27 cellular contexts compared by ENCODE assay signal in genomic region chr2:67564076-67564475, GRCh38.
A peak's percentile ranks its signal among the peaks of the same experiment; 100 is the strongest.
DNase-seq lines count a peak whose midpoint lies in the region; ATAC-seq and TF ChIP-seq lines count a peak whose summit lies in the region.
"Had no signal": no experiment of that assay in that cellular context is flagged by ENCODE, and none has a peak within 500 bp of the region (broad histone marks: within the 10 kb centered on the region; RNA-seq: fewer than 3 reads in every experiment).

No MANE protein-coding gene starts in this region.

- intact Hi-C loops in IMR-90 (cut with micrococcal nuclease): no loop called here

- no peak overlapping the region for H3K9ac ChIP-seq in IMR-90 (ENCODE audit: low read depth, low read length)

- H3K9me1 ChIP-seq in IMR-90 (ENCODE audit: insufficient read depth, low read length): peaks cover 16% of the 10 kb centered on the region

- H3K23ac ChIP-seq in IMR-90 (ENCODE audit: low read depth, low read length): peak overlapping the region; percentile 77; the same call in 1 of the 2 replicates

- H4K5ac ChIP-seq in IMR-90 (ENCODE audit: low read depth, low read length): peak overlapping the region; percentile 75

- peak overlapping the region; percentile 95 for H2AK5ac ChIP-seq in IMR-90 (ENCODE audit: low read depth, low read length)

- peak overlapping the region; percentile 81 for H2AK9ac ChIP-seq in IMR-90 (replicated peaks; ENCODE audit: low read depth, low read length, poor library complexity)

- H3K27ac ChIP-seq in IMR-90 (ENCODE audit: insufficient read depth, low read length): peak overlapping the region; percentile 68
- H3K27ac ChIP-seq in lung (ENCODE audit: low read depth in 1 of 2, low read length in 1 of 2): no peak overlapping the region
- H3K27ac ChIP-seq: ascending aorta, ovary, suprapubic skin had no signal

- H3K4me1 ChIP-seq in IMR-90 (ENCODE audit: control insufficient read depth, insufficient read depth, low read length) (peaks cover 22% of the 10 kb centered on the region), lung (ENCODE audit: control insufficient read depth in 2 of 2, insufficient read depth in 2 of 2, low read length in 2 of 2) (peaks cover 0 to 13% of the 10 kb centered on the region in 2 donors)
- H3K4me1 ChIP-seq: suprapubic skin had no signal

- DNase-seq in AG09309 (ENCODE audit: low read depth) (peak; percentile 27), IMR-90 (peak; percentile 77), choroid plexus epithelial cell (ENCODE audit: low read depth) (peak; percentile 38), lung (ENCODE audit: low spot score) (no peak), SKM-1 treated with dmso at 0.1 percent for 144 hours (lab: John Stamatoyannopoulos, UW; ENCODE audit: unreplicated experiment) (no peak), NCI-H2196 (lab: John Stamatoyannopoulos, UW; ENCODE audit: unreplicated experiment) (no peak)
- DNase-seq: activated CD4-positive, alpha-beta T cell treated with anti-CD3 and anti-CD28 coated beads for 4 hours; activated naive CD4-positive, alpha-beta T cell treated with anti-CD3 and anti-CD28 coated beads, Interleukin-2, amount 50 U/mL, for 16 hours; CD4-positive, alpha-beta memory T cell; effector memory CD4-positive, alpha-beta T cell; GF-D8; heart right ventricle; Kasumi-1; left colon; midbrain; natural killer cell; NCI-H1092 treated with DMSO at 0.1 percent for 48 hours; NCI-H2029 treated with DMSO at 0.1 percent for 48 hours; NCI-H82; ovary; right cardiac atrium; SHP77; stimulated activated CD8-positive, alpha-beta memory T cell treated with anti-CD3 and anti-CD28 coated beads, Interleukin-4, amount 100 ng/mL, for 48 hours had no signal

- ATAC-seq in IMR-90 (ENCODE audit: low read depth) (peak; percentile 13; the same call in 1 of the 2 replicates), lung (ENCODE audit: insufficient read depth, low FRiP score) (peak; percentile 28), GM21528 (IDR thresholded peaks at IDR 0.05; ENCODE audit: low FRiP score, unreplicated experiment) (no peak), HG02759 (IDR thresholded peaks at IDR 0.05; ENCODE audit: unreplicated experiment) (no peak)
- ATAC-seq: heart right ventricle, left colon, natural killer cell, right cardiac atrium had no signal

- H3K4me3 ChIP-seq in AG09309 (ENCODE audit: control insufficient read depth, low read depth, low read length): no peak overlapping the region
- no peak overlapping the region for H3K4me3 ChIP-seq in IMR-90 (ENCODE audit: insufficient read depth, low read depth, low read length)
- no peak overlapping the region for H3K4me3 ChIP-seq in choroid plexus epithelial cell (ENCODE audit: low read depth, low read length)
- no peak overlapping the region for H3K4me3 ChIP-seq in lung
- H3K4me3 ChIP-seq: ascending aorta, heart right ventricle, ovary, suprapubic skin had no signal

- H3K56ac ChIP-seq in IMR-90 (ENCODE audit: extremely low read depth, insufficient read depth, low read length): no peak overlapping the region

- dilution Hi-C loops in IMR-90 (cut with HindIII; ENCODE audit: low sequenced_read_pairs, unreplicated experiment): no loop called here

- BruUV-seq in IMR-90 (replicated peaks; lab: Mats Ljungman, UMichigan): no TSS peak

- peak overlapping the region; percentile 87 for H3K14ac ChIP-seq in IMR-90 (replicated peaks; ENCODE audit: low read depth, low read length)

- TF ChIP-seq RAD21 in IMR-90 (IDR thresholded peaks at IDR 0.05; ENCODE audit: low read length): no peak; the same call in 1 of the 2 replicates

- in situ Hi-C loops in IMR-90 (cut with MboI; ENCODE audit: low sequenced_read_pairs): no loop called here

- peak overlapping the region; percentile 87 for H3K4ac ChIP-seq in IMR-90 (ENCODE audit: low read depth, low read length)

- CTCF ChIA-PET in IMR-90 (lab: Yijun Ruan, JAX): no interaction called here

- peak overlapping the region; percentile 99; the same call in 2 of the 3 replicates for H2BK15ac ChIP-seq in IMR-90 (ENCODE audit: low read depth, low read length)

- peak overlapping the region; percentile 66 for H2AFZ ChIP-seq in IMR-90 (replicated peaks; ENCODE audit: low read length, poor library complexity)

- H3K9me3 ChIP-seq in IMR-90 (ENCODE audit: control insufficient read depth, insufficient read depth, low read length) (no peaks in the 10 kb centered on the region), lung (ENCODE audit: control insufficient read depth in 2 of 2, insufficient read depth in 1 of 2, low read length in 1 of 2) (no peaks in the 10 kb centered on the region)
- H3K9me3 ChIP-seq: ascending aorta, heart right ventricle, ovary, suprapubic skin had no signal

- peak overlapping the region; percentile 93 for H3K18ac ChIP-seq in IMR-90 (ENCODE audit: low read depth, low read length)

- peaks cover 0 to 9% of the 10 kb centered on the region in 2 experiments; a peak in 1 of 4 replicates for H3K79me1 ChIP-seq in IMR-90 (ENCODE audit: low read depth in 1 of 2, low read length in 2 of 2)

- peak overlapping the region; percentile 88; the same call in 1 of the 2 replicates for H2BK20ac ChIP-seq in IMR-90 (ENCODE audit: low read depth, low read length)

- peak overlapping the region; percentile 76; the same call in 1 of the 2 replicates for H4K91ac ChIP-seq in IMR-90 (ENCODE audit: insufficient read depth, low read depth, low read length)

- peak overlapping the region; percentile 50; the same call in 1 of the 2 replicates for H3K4me2 ChIP-seq in IMR-90 (ENCODE audit: low read depth, low read length)

- no CpG with 5 or more reads among the region's 3 CpGs for WGBS in IMR-90 (ENCODE audit: extremely low coverage in 2 of 2, insufficient read length in 1 of 2), 2 experiments
- WGBS in lung, 2 donors: 70 to 80% methylated on average over 3 of the region's 3 CpGs

- no peaks in the 10 kb centered on the region for H3K36me3 ChIP-seq in IMR-90 (ENCODE audit: control insufficient read depth, insufficient read depth, low read length)
- H3K36me3 ChIP-seq in lung (ENCODE audit: control insufficient read depth in 2 of 2, insufficient read depth in 2 of 2, low read length in 2 of 2): no peaks in the 10 kb centered on the region
- H3K36me3 ChIP-seq: ascending aorta, heart right ventricle, ovary, suprapubic skin had no signal

- no peaks in the 10 kb centered on the region for H4K20me1 ChIP-seq in IMR-90 (ENCODE audit: insufficient read depth, low read length)

- no peak for TF ChIP-seq POLR2A in IMR-90 (IDR thresholded peaks at IDR 0.05; ENCODE audit: low read depth, low read length)

- peak overlapping the region; percentile 88 for H2BK5ac ChIP-seq in IMR-90 (ENCODE audit: low read depth, low read length, poor library complexity, severe bottlenecking)

- H3K27me3 ChIP-seq in IMR-90 (ENCODE audit: control insufficient read depth, insufficient read depth, low read length) (no peaks in the 10 kb centered on the region), lung (ENCODE audit: control insufficient read depth, insufficient read depth) (no peaks in the 10 kb centered on the region)
- H3K27me3 ChIP-seq: ascending aorta, heart right ventricle, ovary, suprapubic skin had no signal

- POLR2A ChIA-PET in IMR-90 (lab: Charles Lee; ENCODE audit: unreplicated experiment): no interaction called here

- H4K8ac ChIP-seq in IMR-90 (ENCODE audit: low read depth in 2 of 2, low read length in 2 of 2): peak overlapping the region; percentile 68 to 84

- peak overlapping the region; percentile 93 for H2BK120ac ChIP-seq in IMR-90 (ENCODE audit: low read depth, low read length)

- TF ChIP-seq CTCF in AG09309 (IDR thresholded peaks at IDR 0.05; ENCODE audit: control insufficient read depth, insufficient read depth, low read depth, low read length, missing control alignments) (no peak), IMR-90 (conservative IDR thresholded peaks at IDR 0.05; ENCODE audit: low read depth, low read length) (no peak), choroid plexus epithelial cell (conservative IDR thresholded peaks at IDR 0.05; ENCODE audit: low read depth, low read length) (no peak), lung (IDR thresholded peaks at IDR 0.05; ENCODE audit: control extremely low read depth, extremely low read depth) (no peak)

TF ChIP-seq in IMR-90, 13 proteins besides CTCF, POLR2A, EP300 and RAD21:
- TF ChIP-seq FOS (IDR thresholded peaks at IDR 0.05; ENCODE audit: low read depth, low read length) (peak; percentile 78), CEBPB (IDR thresholded peaks at IDR 0.05; ENCODE audit: low read depth, low read length) (peak; percentile 80), MAZ (IDR thresholded peaks at IDR 0.05; ENCODE audit: borderline replicate concordance, low read depth, low read length) (no peak), SMC3 (IDR thresholded peaks at IDR 0.05; ENCODE audit: low read depth, low read length) (no peak), USF2 (IDR thresholded peaks at IDR 0.05; ENCODE audit: low read depth, low read length) (no peak), MAFK (IDR thresholded peaks at IDR 0.05; ENCODE audit: low read depth, low read length) (no peak), NFE2L2 (IDR thresholded peaks at IDR 0.05; ENCODE audit: low read depth, low read length) (no peak), ELK1 (IDR thresholded peaks at IDR 0.05; ENCODE audit: borderline replicate concordance, low read depth, low read length) (no peak), RCOR1 (IDR thresholded peaks at IDR 0.05; ENCODE audit: insufficient replicate concordance, low read length) (no peak), BHLHE40 (IDR thresholded peaks at IDR 0.05; ENCODE audit: low read depth, low read length) (no peak), RFX5 (IDR thresholded peaks at IDR 0.05; ENCODE audit: low read depth, low read length) (no peak)

Comparison
In these comparisons a context has a peak if more than half of its experiments do, and no peak if none do; other contexts are left out.
1. DNase-seq: peak in AG09309 (single experiment), IMR-90 (single experiment) and choroid plexus epithelial cell (single experiment); none in lung (single experiment), SKM-1 treated with dmso at 0.1 percent for 144 hours (single experiment) and NCI-H2196 (single experiment).
2. ATAC-seq: peak in IMR-90 (single experiment) and lung (single experiment); none in GM21528 (single experiment) and HG02759 (single experiment).